Comparison of ENCODE assay signal across 11 cellular contexts in the genomic region with DNA sequence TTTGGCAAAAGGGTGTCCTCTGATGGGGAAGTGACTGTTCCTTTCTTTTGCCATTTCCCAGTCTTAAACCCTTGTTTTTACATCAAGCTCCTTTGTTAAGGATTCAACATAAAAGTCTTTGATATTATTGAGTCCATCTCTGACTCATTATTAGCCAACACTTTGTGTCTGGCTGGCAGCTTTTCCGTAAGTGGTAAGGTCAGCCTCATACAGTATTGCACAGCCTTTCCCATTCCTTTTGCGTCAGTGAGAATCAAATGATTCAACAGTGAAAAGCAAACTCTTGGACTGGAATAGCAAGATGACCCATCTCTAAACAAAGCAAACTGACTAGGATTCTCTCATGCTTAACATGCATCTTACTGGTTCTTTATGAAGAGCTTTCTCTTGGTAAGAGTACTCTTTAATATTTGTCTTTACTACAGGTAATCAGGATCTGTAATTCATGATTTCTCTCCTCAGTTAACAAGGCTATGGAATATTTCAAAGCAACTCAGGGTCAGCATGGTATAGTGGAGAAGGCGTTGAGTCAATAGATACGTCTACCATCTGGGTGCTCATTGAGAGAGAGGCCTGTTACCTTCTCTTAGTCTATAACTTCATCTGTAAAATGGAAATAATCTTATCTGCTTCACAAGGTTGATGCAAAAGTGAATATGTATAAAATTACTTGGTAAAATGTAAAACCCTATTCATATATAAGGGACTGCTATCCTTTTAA.
DNase-seq lines count a peak whose midpoint lies in the region; ATAC-seq, FAIRE-seq and TF ChIP-seq lines count a peak whose summit lies in the region.
"Had no signal": no experiment of that assay in that cellular context is flagged by ENCODE, and none has a peak within 500 bp of the region (broad histone marks: within the 10 kb centered on the region; RNA-seq: fewer than 3 reads in every experiment).

No MANE protein-coding gene starts in this region.

- H3K9me3 Mint-ChIP-seq in natural killer cell treated with Interleukin-12 subunit alpha and Interleukin-12 subunit beta and Interleukin-15 and Interleukin-18, amount 100 ng/mL, for 72 hours = no peaks in the 10 kb centered on the region

- peak; percentile 46 for ATAC-seq in mucosa of descending colon
- ATAC-seq in natural killer cell treated with Interleukin-12 subunit alpha and Interleukin-12 subunit beta and Interleukin-15 and Interleukin-18, amount 100 ng/mL, for 72 hours = no peak

- FAIRE-seq in endothelial cell of umbilical vein (lab: Jason Lieb, UNC) = peak; percentile 93

- no peaks in the 10 kb centered on the region for H4K20me1 ChIP-seq in endothelial cell of umbilical vein (replicated peaks; ENCODE audit: control insufficient read depth, extremely low read depth, insufficient read depth, low read length)

- TF ChIP-seq CTCF in endothelial cell of umbilical vein (IDR thresholded peaks at IDR 0.05; ENCODE audit: extremely low read depth in 1 of 2, insufficient read depth in 1 of 2, low read depth in 1 of 2, low read length in 2 of 2) = no peak
- TF ChIP-seq CTCF in mucosa of descending colon (IDR thresholded peaks at IDR 0.05) = no peak

- H3K27ac ChIP-seq in endothelial cell of umbilical vein (ENCODE audit: insufficient read depth, low read depth, low read length) = peak overlapping the region; percentile 75

- no peaks in the 10 kb centered on the region for H3K36me3 Mint-ChIP-seq in natural killer cell treated with Interleukin-12 subunit alpha and Interleukin-12 subunit beta and Interleukin-15 and Interleukin-18, amount 100 ng/mL, for 72 hours

- H3K4me3 Mint-ChIP-seq in natural killer cell treated with Interleukin-12 subunit alpha and Interleukin-12 subunit beta and Interleukin-15 and Interleukin-18, amount 100 ng/mL, for 72 hours = no peak overlapping the region

- H3K27ac Mint-ChIP-seq in natural killer cell treated with Interleukin-12 subunit alpha and Interleukin-12 subunit beta and Interleukin-15 and Interleukin-18, amount 100 ng/mL, for 72 hours = no peak overlapping the region

- dilution Hi-C loops in endothelial cell of umbilical vein (cut with MboI; ENCODE audit: extremely low pct_ligation_motif_present, low sequenced_read_pairs) = no loop called here

- CTCF ChIA-PET in endothelial cell of umbilical vein (lab: Charles Lee) = interaction anchor here (0.7 to 1.7 kb wide), 9 partner anchors 9 to 517 kb away, joined by 3 to 7 read pairs (median 4); no protein-coding TSS in a partner anchor

- intact Hi-C loops in endothelial cell of umbilical vein (cut with micrococcal nuclease) (loop anchor here (1.0 kb wide), 1 partner anchor 715 kb away; no protein-coding TSS in a partner anchor), mucosa of descending colon (cut with DNase I, micrococcal nuclease) (no loop called here)

- H3K4me2 ChIP-seq in endothelial cell of umbilical vein (ENCODE audit: insufficient read depth, low read length) = peak overlapping the region; percentile 52

- DNase-seq in AG20443 (ENCODE audit: low spot score) (peak; percentile 86), NCI-H226 (peak; percentile 95), endothelial cell of umbilical vein (ENCODE audit: low read depth, low spot score) (peak; percentile 98), mucosa of descending colon (no peak), HUDEP-2 (lab: John Stamatoyannopoulos, UW; ENCODE audit: unreplicated experiment in 76 of 76) (no peak), HT-29 (ENCODE audit: low spot score) (no peak)
- DNase-seq in stimulated activated CD4-positive, alpha-beta T cell treated with anti-CD3 and anti-CD28 coated beads, Interleukin-2, amount 100 ng/mL, for 48 hours = no peak
- DNase-seq in natural killer cell treated with Interleukin-12 subunit alpha and Interleukin-12 subunit beta and Interleukin-15 and Interleukin-18, amount 100 ng/mL, for 72 hours (ENCODE audit: low spot score) = no peak
- DNase-seq: activated naive CD4-positive, alpha-beta T cell treated with Interleukin-2 at 50 U/mL for 16 hours; DMS79 treated with DMSO at 0.1 percent for 48 hours; NCI-H2081 had no signal

- H3K9me1 ChIP-seq in endothelial cell of umbilical vein (replicated peaks; ENCODE audit: control insufficient read depth, extremely low read depth, insufficient read depth, low read length) = no peaks in the 10 kb centered on the region

- H3K4me1 ChIP-seq in endothelial cell of umbilical vein (ENCODE audit: control insufficient read depth, extremely low read depth, insufficient read depth, low read length) (peaks cover 21% of the 10 kb centered on the region), mucosa of descending colon (ENCODE audit: low read depth) (no peaks in the 10 kb centered on the region)

- POLR2A ChIA-PET in endothelial cell of umbilical vein (lab: Charles Lee) = interaction anchor here (2.4 kb wide), 1 partner anchor 519 kb away, joined by 9 read pairs; a partner anchor contains a TSS

- H3K36me3 ChIP-seq in endothelial cell of umbilical vein (ENCODE audit: control insufficient read depth in 2 of 2, extremely low read depth in 1 of 2, insufficient read depth in 2 of 2, low read length in 2 of 2) = peaks cover 0 to 2% of the 10 kb centered on the region in 2 experiments
- H3K36me3 ChIP-seq in mucosa of descending colon (ENCODE audit: low read depth) = no peaks in the 10 kb centered on the region

- H3K4me1 Mint-ChIP-seq in natural killer cell treated with Interleukin-12 subunit alpha and Interleukin-12 subunit beta and Interleukin-15 and Interleukin-18, amount 100 ng/mL, for 72 hours (ENCODE audit: low read depth in 2 of 2) = no peaks in the 10 kb centered on the region

- TF ChIP-seq POLR2A in endothelial cell of umbilical vein (IDR thresholded peaks at IDR 0.05; ENCODE audit: low read depth, low read length) = no peak

- H2AFZ ChIP-seq in endothelial cell of umbilical vein (ENCODE audit: low read depth, low read length) = no peak overlapping the region

- H3K79me2 ChIP-seq in endothelial cell of umbilical vein (ENCODE audit: control insufficient read depth, insufficient read depth, low read length) = no peaks in the 10 kb centered on the region

- H3K27me3 Mint-ChIP-seq in natural killer cell treated with Interleukin-12 subunit alpha and Interleukin-12 subunit beta and Interleukin-15 and Interleukin-18, amount 100 ng/mL, for 72 hours = peaks cover 0 to 3% of the 10 kb centered on the region in 2 donors

- H3K9me3 ChIP-seq in endothelial cell of umbilical vein (replicated peaks; ENCODE audit: control insufficient read depth, insufficient read depth, low read length) = no peaks in the 10 kb centered on the region
- no peaks in the 10 kb centered on the region for H3K9me3 ChIP-seq in mucosa of descending colon

- H3K9ac ChIP-seq in endothelial cell of umbilical vein (replicated peaks; ENCODE audit: extremely low read depth, insufficient read depth, low read length) = peak overlapping the region; percentile 32

- H3K27me3 ChIP-seq in endothelial cell of umbilical vein (ENCODE audit: control insufficient read depth in 2 of 2, insufficient read depth in 2 of 2, low read length in 2 of 2) = no peaks in the 10 kb centered on the region

- TSS peak; percentile 61 for BruUV-seq in endothelial cell of umbilical vein (replicated peaks; lab: Mats Ljungman, UMichigan)

- no peak overlapping the region for H3K4me3 ChIP-seq in endothelial cell of umbilical vein (replicated peaks in 1 of 3; ENCODE audit: insufficient read depth in 1 of 3, low read depth in 1 of 3, low read length in 3 of 3)
- H3K4me3 ChIP-seq in mucosa of descending colon = no peak overlapping the region

TF ChIP-seq in endothelial cell of umbilical vein, 7 proteins besides CTCF, POLR2A, EP300 and RAD21:
- TF ChIP-seq JUN (IDR thresholded peaks at IDR 0.05; ENCODE audit: borderline replicate concordance, insufficient read depth, insufficient read length, low read depth) = peak; percentile 74
- no peak for TF ChIP-seq EZH2 (IDR thresholded peaks at IDR 0.05; ENCODE audit: borderline replicate concordance, low read depth, low read length, severe bottlenecking)
- TF ChIP-seq GATA2 (IDR thresholded peaks at IDR 0.05; ENCODE audit: insufficient read depth, insufficient read length, low read depth, low read length) = peak; percentile 51
- peak; percentile 17 for TF ChIP-seq POLR2AphosphoS5 (IDR thresholded peaks at IDR 0.05; ENCODE audit: insufficient read depth, low read depth, low read length)
- TF ChIP-seq FOS (IDR thresholded peaks at IDR 0.05; ENCODE audit: borderline replicate concordance, insufficient read depth, low read length) = peak; percentile 96

Comparison
In these comparisons a context has a peak if more than half of its experiments do, and no peak if none do; other contexts are left out.
1. DNase-seq: peak in AG20443 (single experiment), NCI-H226 (single experiment) and endothelial cell of umbilical vein (single experiment); none in mucosa of descending colon (0 of 3), stimulated activated CD4-positive, alpha-beta T cell treated with anti-CD3 and anti-CD28 coated beads, Interleukin-2, amount 100 ng/mL, for 48 hours (0 of 2), HUDEP-2 (0 of 76), HT-29 (single experiment) and natural killer cell treated with Interleukin-12 subunit alpha and Interleukin-12 subunit beta and Interleukin-15 and Interleukin-18, amount 100 ng/mL, for 72 hours (single experiment).